ENCODE assay signal across 8 cellular contexts in genomic region chr2:200466703-200467418, GRCh38. TPM values are rescaled to one million over a fixed set of nuclear protein-coding genes. Genes with fewer than 3 reads are reported as not detected.
A peak's percentile ranks its signal among the peaks of the same experiment; 100 is the strongest.
DNase-seq lines count a peak whose midpoint lies in the region; ATAC-seq lines count a peak whose summit lies in the region.

No MANE protein-coding gene starts in this region.

- intact Hi-C loops in left ventricle myocardium superior (cut with micrococcal nuclease) = no loop called here

- DNase-seq in activated T-cell treated with anti-CD3 and anti-CD28 coated beads, Interleukin-2, amount 50 U/mL, for 48 hours = peak; percentile 51 to 65
- no peak for DNase-seq in left ventricle myocardium superior
- peak; percentile 54 for DNase-seq in stimulated activated CD4-positive, alpha-beta T cell treated with anti-CD3 and anti-CD28 coated beads, Interleukin-4, amount 100 ng/mL, for 24 hours
- no peak for DNase-seq in foreskin melanocyte

- peak; percentile 28 for ATAC-seq in GM18907 (IDR thresholded peaks at IDR 0.05; ENCODE audit: unreplicated experiment)
- ATAC-seq in left ventricle myocardium superior = peak; percentile 91
- no peak for ATAC-seq in GM21576 (IDR thresholded peaks at IDR 0.05; ENCODE audit: unreplicated experiment)
- no peak for ATAC-seq in HG02852 (IDR thresholded peaks at IDR 0.05; ENCODE audit: unreplicated experiment)
- no peak for ATAC-seq in HG03342 (IDR thresholded peaks at IDR 0.05; ENCODE audit: unreplicated experiment)

RNA-seq across cellular contexts. Expression of gene KCTD18, which starts 43.0 kb away (rescaled TPM):
- total RNA-seq in left ventricle myocardium superior = 9.1 TPM

RNA-seq across cellular contexts. Expression of gene SGO2, which starts 59.1 kb away (rescaled TPM):
- 0.87 TPM for total RNA-seq in left ventricle myocardium superior

Comparison
In these comparisons a context has a peak if more than half of its experiments do, and no peak if none do; other contexts are left out.
1. ATAC-seq: peak in GM18907 (single experiment) and left ventricle myocardium superior (single experiment); none in GM21576 (single experiment), HG02852 (single experiment) and HG03342 (single experiment).
2. DNase-seq: peak in activated T-cell treated with anti-CD3 and anti-CD28 coated beads, Interleukin-2, amount 50 U/mL, for 48 hours (2 of 2) and stimulated activated CD4-positive, alpha-beta T cell treated with anti-CD3 and anti-CD28 coated beads, Interleukin-4, amount 100 ng/mL, for 24 hours (single experiment); none in left ventricle myocardium superior (single experiment) and foreskin melanocyte (single experiment).